Comparison of ENCODE assay signal across 10 cellular contexts in genomic region chr15:64464271-64465005, GRCh38. TPM values are rescaled to one million over a fixed set of nuclear protein-coding genes. Genes with fewer than 3 reads are reported as not detected.
DNase-seq lines count a peak whose midpoint lies in the region; ATAC-seq and TF ChIP-seq lines count a peak whose summit lies in the region.
"Had no signal": no experiment of that assay in that cellular context is flagged by ENCODE, and none has a peak within 500 bp of the region (broad histone marks: within the 10 kb centered on the region; RNA-seq: fewer than 3 reads in every experiment).

No MANE protein-coding gene starts in this region.

- H3K4me1 Mint-ChIP-seq in activated CD4-positive, alpha-beta T cell treated with anti-CD3 and anti-CD28 coated beads, Interleukin-2, amount 10 ng/mL, durations not matched to agents 24 days and 14 days: peaks cover 64% of the 10 kb centered on the region

- H3K27me3 ChIP-seq in psoas muscle (ENCODE audit: insufficient read depth in 3 of 3, low read length in 2 of 3): no peaks in the 10 kb centered on the region
- H3K27me3 ChIP-seq: adrenal gland had no signal

- CTCF ChIA-PET in HEK293T (lab: Yijun Ruan, JAX): interaction anchor here (0.5 kb wide), 1 partner anchor 644 kb away, joined by 3 read pairs; no protein-coding TSS in a partner anchor

- H3K27ac Mint-ChIP-seq in activated CD4-positive, alpha-beta T cell treated with anti-CD3 and anti-CD28 coated beads, Interleukin-2, amount 10 ng/mL, durations not matched to agents 24 days and 14 days: peak overlapping the region; percentile 54

- H3K4me3 Mint-ChIP-seq in activated CD4-positive, alpha-beta T cell treated with anti-CD3 and anti-CD28 coated beads, Interleukin-2, amount 10 ng/mL, durations not matched to agents 24 days and 14 days: peak overlapping the region; percentile 36

- POLR2A ChIA-PET in HEK293T (lab: Yijun Ruan, JAX): no interaction called here

- no peaks in the 10 kb centered on the region for H3K9me3 ChIP-seq in psoas muscle
- H3K9me3 ChIP-seq: adrenal gland had no signal

- no peak for DNase-seq in activated CD4-positive, alpha-beta T cell treated with anti-CD3 and anti-CD28 coated beads, Interleukin-2, amount 10 ng/mL, durations not matched to agents 24 days and 14 days
- no peak for DNase-seq in activated CD4-positive, alpha-beta T cell treated with anti-CD3 and anti-CD28 coated beads for 48 hours
- peak; percentile 8 for DNase-seq in NCI-H146 treated with DMSO at 0.1 percent for 48 hours (lab: John Stamatoyannopoulos, UW; ENCODE audit: unreplicated experiment)
- DNase-seq in astrocyte of the hippocampus (ENCODE audit: low read depth, low spot score): peak; percentile 60
- no peak for DNase-seq in psoas muscle
- no peak for DNase-seq in stimulated activated naive CD4-positive, alpha-beta T cell (lab: John Stamatoyannopoulos, UW)
- DNase-seq in retina: no peak
- DNase-seq in HEK293T (ENCODE audit: extremely low spot score): no peak
- DNase-seq: Right ventricle myocardium superior had no signal

- TF ChIP-seq CTCF in psoas muscle (IDR thresholded peaks at IDR 0.05): no peak

- H3K36me3 Mint-ChIP-seq in activated CD4-positive, alpha-beta T cell treated with anti-CD3 and anti-CD28 coated beads, Interleukin-2, amount 10 ng/mL, durations not matched to agents 24 days and 14 days (ENCODE audit: low read depth): peaks cover 24% of the 10 kb centered on the region

- intact Hi-C loops in activated CD4-positive, alpha-beta T cell treated with anti-CD3 and anti-CD28 coated beads, Interleukin-2, amount 10 ng/mL, durations not matched to agents 24 days and 14 days (cut with micrococcal nuclease): loop anchor here (5.0 kb wide), 2 partner anchors 38 to 118 kb away; no protein-coding TSS in a partner anchor
- intact Hi-C loops in psoas muscle (cut with DNase I): loop anchor here in 1 of 2 donors (2.0 kb wide), 1 partner anchor 38 kb away; no protein-coding TSS in a partner anchor

- peak in 1 of 4 donors; percentile 30 for ATAC-seq in psoas muscle

- no peaks in the 10 kb centered on the region for H3K9me3 Mint-ChIP-seq in activated CD4-positive, alpha-beta T cell treated with anti-CD3 and anti-CD28 coated beads, Interleukin-2, amount 10 ng/mL, durations not matched to agents 24 days and 14 days

- no peaks in the 10 kb centered on the region for H3K27me3 Mint-ChIP-seq in activated CD4-positive, alpha-beta T cell treated with anti-CD3 and anti-CD28 coated beads, Interleukin-2, amount 10 ng/mL, durations not matched to agents 24 days and 14 days

- H3K4me1 ChIP-seq in psoas muscle: peaks cover 50% of the 10 kb centered on the region

- no peaks in the 10 kb centered on the region for H3K36me3 ChIP-seq in psoas muscle (ENCODE audit: insufficient read depth in 1 of 2, low read depth in 1 of 2)
- H3K36me3 ChIP-seq: adrenal gland had no signal

- H3K4me3 ChIP-seq in psoas muscle: no peak overlapping the region
- H3K4me3 ChIP-seq: adrenal gland had no signal

- 35 to 47% (median 43%) methylated on average over 3 of the region's 3 CpGs for WGBS in psoas muscle, 3 donors

- peak overlapping the region; percentile 53 for H3K27ac ChIP-seq in psoas muscle
- H3K27ac ChIP-seq: adrenal gland had no signal

TF ChIP-seq in HEK293T, 16 proteins besides CTCF, POLR2A, EP300 and RAD21:
- TF ChIP-seq SP1 (IDR thresholded peaks at IDR 0.05) (no peak), FOXM1 (IDR thresholded peaks at IDR 0.05; ENCODE audit: borderline replicate concordance) (no peak), ELF4 (IDR thresholded peaks at IDR 0.05) (no peak), NFRKB (IDR thresholded peaks at IDR 0.05) (no peak), HDGF (IDR thresholded peaks at IDR 0.05; ENCODE audit: borderline replicate concordance) (no peak), BHLHE40 (IDR thresholded peaks at IDR 0.05; ENCODE audit: borderline replicate concordance) (no peak), LEF1 (IDR thresholded peaks at IDR 0.05; ENCODE audit: borderline replicate concordance) (no peak), TARDBP (IDR thresholded peaks at IDR 0.05) (no peak), FOXA1 (IDR thresholded peaks at IDR 0.05) (no peak), ARNT (IDR thresholded peaks at IDR 0.05) (no peak), CTBP1 (IDR thresholded peaks at IDR 0.05; ENCODE audit: borderline replicate concordance) (no peak)

RNA-seq across cellular contexts. Expression of gene ZNF609, which starts 4.1 kb away (rescaled TPM):
- 62.4 and 63.9 TPM in 2 replicates for total RNA-seq in activated CD4-positive, alpha-beta T cell treated with anti-CD3 and anti-CD28 coated beads, Interleukin-2, amount 10 ng/mL, durations not matched to agents 24 days and 14 days
- 10 to 100 TPM; 10.2 to 15.0 (median 12.3) TPM for total RNA-seq in psoas muscle
- 1 to 10 TPM; 3.2 to 9.0 (median 3.4) TPM for polyA plus RNA-seq in psoas muscle

Comparison
In these comparisons a context has a peak if more than half of its experiments do, and no peak if none do; other contexts are left out.
1. DNase-seq: peak in NCI-H146 treated with DMSO at 0.1 percent for 48 hours (single experiment) and astrocyte of the hippocampus (single experiment); none in activated CD4-positive, alpha-beta T cell treated with anti-CD3 and anti-CD28 coated beads, Interleukin-2, amount 10 ng/mL, durations not matched to agents 24 days and 14 days (single experiment), activated CD4-positive, alpha-beta T cell treated with anti-CD3 and anti-CD28 coated beads for 48 hours (single experiment), psoas muscle (0 of 2), stimulated activated naive CD4-positive, alpha-beta T cell (0 of 6), retina (single experiment) and HEK293T (single experiment).